ENCODE assay signal across 2 cellular contexts in genomic region chr17:48672340-48672739, GRCh38.
TF ChIP-seq lines count a peak whose summit lies in the region.

No MANE protein-coding gene starts in this region.

TF ChIP-seq in SK-N-SH, 30 proteins besides CTCF, POLR2A, EP300 and RAD21:
- TF ChIP-seq YY1 (IDR thresholded peaks at IDR 0.05; ENCODE audit: low read depth) (no peak), NFIC (IDR thresholded peaks at IDR 0.05; ENCODE audit: borderline replicate concordance) (no peak), NRF1 (IDR thresholded peaks at IDR 0.05; ENCODE audit: low read depth, low read length) (no peak), GATA2 (CRISPR knock-in tag; IDR thresholded peaks at IDR 0.05) (no peak), SIN3A (IDR thresholded peaks at IDR 0.05; ENCODE audit: borderline replicate concordance, low read depth, low read length) (no peak), MXI1 (IDR thresholded peaks at IDR 0.05; ENCODE audit: low read depth, low read length) (no peak), USF1 (IDR thresholded peaks at IDR 0.05; ENCODE audit: borderline replicate concordance, low read depth) (no peak), ELF1 (IDR thresholded peaks at IDR 0.05) (no peak)

TF ChIP-seq in SK-N-SH treated with all-trans-retinoic acid at 6 μM for 48 hours, 23 proteins besides CTCF, POLR2A, EP300 and RAD21:
- TF ChIP-seq ARNTL (CRISPR knock-in tag; IDR thresholded peaks at IDR 0.05; ENCODE audit: borderline replicate concordance, low read depth) (no peak), PATZ1 (CRISPR knock-in tag; IDR thresholded peaks at IDR 0.05; ENCODE audit: borderline replicate concordance) (no peak), TSHZ2 (CRISPR knock-in tag; IDR thresholded peaks at IDR 0.05) (no peak), TCF4 (CRISPR knock-in tag; IDR thresholded peaks at IDR 0.05; ENCODE audit: borderline replicate concordance) (no peak), ZFP3 (CRISPR knock-in tag; IDR thresholded peaks at IDR 0.05) (no peak), CREB5 (CRISPR knock-in tag; IDR thresholded peaks at IDR 0.05; ENCODE audit: low read depth) (no peak), GLIS3 (CRISPR knock-in tag; IDR thresholded peaks at IDR 0.05) (no peak), PPARA (CRISPR knock-in tag; IDR thresholded peaks at IDR 0.05; ENCODE audit: borderline replicate concordance) (no peak), CSDC2 (CRISPR knock-in tag; IDR thresholded peaks at IDR 0.05) (no peak), ZNF565 (CRISPR knock-in tag; conservative IDR thresholded peaks at IDR 0.05; ENCODE audit: low read depth) (no peak), OSR1 (CRISPR knock-in tag; IDR thresholded peaks at IDR 0.05) (no peak), BACH2 (CRISPR knock-in tag; IDR thresholded peaks at IDR 0.05; ENCODE audit: borderline replicate concordance) (no peak), POU6F1 (CRISPR knock-in tag; IDR thresholded peaks at IDR 0.05; ENCODE audit: borderline replicate concordance, low read depth) (no peak), CSRNP3 (CRISPR knock-in tag; IDR thresholded peaks at IDR 0.05) (no peak), ESRRG (CRISPR knock-in tag; IDR thresholded peaks at IDR 0.05) (no peak), SNAI2 (CRISPR knock-in tag; IDR thresholded peaks at IDR 0.05) (no peak), ISL1 (CRISPR knock-in tag; IDR thresholded peaks at IDR 0.05) (no peak), ZNF8 (CRISPR knock-in tag; IDR thresholded peaks at IDR 0.05) (no peak), ZC3H10 (CRISPR knock-in tag; IDR thresholded peaks at IDR 0.05) (no peak), TOX (CRISPR knock-in tag; IDR thresholded peaks at IDR 0.05; ENCODE audit: borderline replicate concordance) (no peak)
